1 cellular context compared by ENCODE assay signal in the genomic region with DNA sequence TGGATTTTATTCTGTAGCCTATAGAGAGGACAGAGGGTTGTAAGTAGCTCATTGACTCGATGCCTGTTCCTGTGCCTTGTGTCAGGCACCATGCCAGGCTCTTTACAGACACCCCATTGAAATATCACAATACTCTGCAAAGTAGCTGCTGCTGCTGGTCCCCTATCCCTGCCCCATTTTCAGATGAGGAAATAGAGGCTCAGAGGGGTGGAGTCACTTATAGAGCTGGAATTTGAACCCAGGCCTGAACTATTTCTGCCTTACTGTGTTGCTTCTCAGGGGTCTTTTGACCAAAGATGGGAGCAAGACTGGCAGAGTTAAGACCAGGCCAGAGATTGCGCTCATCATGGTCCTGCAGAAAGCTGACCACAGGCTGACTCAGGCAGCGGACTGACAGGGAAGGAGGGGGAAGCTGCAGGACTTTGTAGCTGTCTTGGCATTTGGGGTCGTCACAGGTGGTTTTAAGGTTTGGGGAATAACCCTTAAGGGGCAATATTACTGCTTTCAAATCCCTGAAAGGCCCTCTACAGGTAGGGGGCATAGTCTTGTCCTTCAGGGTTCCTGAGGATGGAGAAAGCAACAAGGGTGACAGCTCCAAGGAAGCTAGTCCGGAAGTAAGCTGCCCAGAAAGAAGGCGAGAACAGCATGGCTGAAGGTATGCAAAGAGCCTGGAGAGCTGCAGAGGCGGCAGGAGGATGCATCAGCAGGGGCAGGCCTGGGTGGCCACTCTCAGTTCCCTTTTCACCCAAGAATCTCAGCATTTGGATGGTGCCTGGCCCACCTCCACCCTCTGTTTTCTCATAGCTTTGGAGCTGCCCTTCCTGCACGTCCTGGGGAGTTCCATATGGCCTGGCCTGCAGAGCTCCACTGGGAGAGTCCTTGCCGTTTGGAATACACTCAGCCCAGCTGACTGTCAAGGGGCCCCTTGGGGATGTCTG.
TF ChIP-seq lines count a peak whose summit lies in the region.

No MANE protein-coding gene starts in this region.

TF ChIP-seq in H1, 55 proteins besides CTCF, POLR2A, EP300 and RAD21:
- TF ChIP-seq CHD1 (IDR thresholded peaks at IDR 0.05; ENCODE audit: low read depth, low read length) (no peak), BRCA1 (IDR thresholded peaks at IDR 0.05; ENCODE audit: low read depth, low read length) (no peak), SIN3A (conservative IDR thresholded peaks at IDR 0.05 in 1 of 2, IDR thresholded peaks at IDR 0.05 in 1 of 2; ENCODE audit: low read depth in 1 of 2, low read length in 2 of 2) (peak; percentile 42 to 72; a peak in 1 of 4 replicates)
